16 cellular contexts compared by ENCODE assay signal in the genomic region with DNA sequence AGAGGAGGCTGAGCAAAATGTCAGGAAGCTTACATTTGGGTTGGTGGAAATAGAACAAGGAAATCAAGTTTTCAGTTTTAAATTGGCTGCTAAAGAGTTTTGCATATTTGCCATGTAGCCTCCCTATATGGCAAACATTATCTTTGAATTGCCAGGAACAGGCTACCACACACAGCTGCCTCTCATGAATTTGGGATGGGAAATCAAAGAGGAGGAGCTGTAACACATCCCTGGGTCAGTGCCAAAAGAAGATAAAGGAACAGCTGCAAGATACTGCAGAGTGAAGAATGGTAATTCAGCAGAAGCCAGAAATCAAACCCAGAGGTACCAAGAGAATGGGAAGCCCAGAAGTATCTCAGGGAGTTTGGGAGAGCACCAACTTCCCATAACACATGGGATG. TPM values are rescaled to one million over a fixed set of nuclear protein-coding genes. Genes with fewer than 3 reads are reported as not detected.
DNase-seq lines count a peak whose midpoint lies in the region; ATAC-seq and TF ChIP-seq lines count a peak whose summit lies in the region.
"Had no signal": no experiment of that assay in that cellular context is flagged by ENCODE, and none has a peak within 500 bp of the region (broad histone marks: within the 10 kb centered on the region; RNA-seq: fewer than 3 reads in every experiment).

No MANE protein-coding gene starts in this region.

- no peak for TF ChIP-seq CTCF in choroid plexus epithelial cell (conservative IDR thresholded peaks at IDR 0.05; ENCODE audit: low read depth, low read length)

- ATAC-seq in GM19455 (IDR thresholded peaks at IDR 0.05; ENCODE audit: unreplicated experiment) = no peak

- DNase-seq in Ammon's horn (ENCODE audit: low spot score) (peak; percentile 43), LHCN-M2 (ENCODE audit: low read depth) (peak; percentile 91), NCI-H526 treated with DMSO at 0.1 percent for 48 hours (lab: John Stamatoyannopoulos, UW) (peak; percentile 60), choroid plexus epithelial cell (ENCODE audit: low read depth) (peak; percentile 38), SHP77 treated with DMSO at 0.1 percent for 48 hours (lab: John Stamatoyannopoulos, UW) (no peak)
- no peak for DNase-seq in stimulated activated CD4-positive, alpha-beta T cell treated with anti-CD3 and anti-CD28 coated beads, Interleukin-4, amount 100 ng/mL, for 4 hours
- DNase-seq: AML-193, DMS153, GF-D8, KG1, MV-4-11, NCI-H1436, NCI-H2081, PC-9 had no signal

- H3K4me3 ChIP-seq in choroid plexus epithelial cell (ENCODE audit: low read depth, low read length) = no peak overlapping the region
- H3K4me3 ChIP-seq: HAP-1, PC-9 had no signal

RNA-seq across cellular contexts. Expression of a gene that starts 18.6 kb away (rescaled TPM):
- 24.7 and 33.0 TPM in 2 replicates for total RNA-seq in LHCN-M2 (2014; rRNA removed)
- polyA plus RNA-seq in LHCN-M2 (2012) = 13.7 TPM

Comparison
In these comparisons a context has a peak if more than half of its experiments do, and no peak if none do; other contexts are left out.
1. DNase-seq: peak in Ammon's horn (single experiment), LHCN-M2 (single experiment), NCI-H526 treated with DMSO at 0.1 percent for 48 hours (single experiment) and choroid plexus epithelial cell (single experiment); none in stimulated activated CD4-positive, alpha-beta T cell treated with anti-CD3 and anti-CD28 coated beads, Interleukin-4, amount 100 ng/mL, for 4 hours (0 of 2) and SHP77 treated with DMSO at 0.1 percent for 48 hours (single experiment).